Comparison of ENCODE assay signal across 1 cellular context in the genomic region with DNA sequence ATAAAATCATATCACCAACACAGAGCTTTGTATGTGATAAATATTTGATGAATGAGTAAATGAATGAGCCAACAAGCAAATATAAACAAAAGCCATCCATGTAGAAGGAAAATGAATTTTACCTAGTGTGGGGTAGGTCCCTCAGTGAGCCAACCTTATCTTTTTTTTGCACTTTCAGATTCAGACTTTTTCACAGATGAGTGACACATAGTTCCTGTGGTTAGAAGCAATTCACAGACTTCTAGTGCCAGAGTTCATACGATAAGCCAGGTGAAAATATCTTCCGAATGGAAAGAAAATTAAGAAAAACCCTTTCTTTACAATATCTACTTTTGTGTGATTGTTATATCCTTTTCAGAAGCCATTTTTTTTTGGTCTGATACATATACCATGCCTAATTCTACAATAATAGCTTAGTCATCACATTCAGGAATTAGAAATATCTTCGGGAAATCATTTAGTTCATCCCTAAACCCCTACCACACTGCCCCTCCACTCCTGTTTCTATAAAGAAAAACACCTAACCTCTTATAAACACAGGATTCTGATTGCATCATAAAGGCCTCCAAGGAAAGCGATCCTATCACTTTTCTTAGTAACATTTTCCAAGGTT.
TF ChIP-seq lines count a peak whose summit lies in the region.

No MANE protein-coding gene starts in this region.

TF ChIP-seq in HepG2, 621 proteins besides CTCF, POLR2A, EP300 and RAD21 (continued from another document):
- TF ChIP-seq MAFK (conservative IDR thresholded peaks at IDR 0.05 in 1 of 2, IDR thresholded peaks at IDR 0.05 in 1 of 2; ENCODE audit: low read length in 2 of 2) (peak; percentile 79 to 88), GZF1 (CRISPR knock-in tag; IDR thresholded peaks at IDR 0.05) (no peak)
